Comparison of ENCODE assay signal across 8 cellular contexts in genomic region chr4:24979554-24979953, GRCh38. TPM values are rescaled to one million over a fixed set of nuclear protein-coding genes. Genes with fewer than 3 reads are reported as not detected.
DNase-seq lines count a peak whose midpoint lies in the region; ATAC-seq, FAIRE-seq and TF ChIP-seq lines count a peak whose summit lies in the region.

No MANE protein-coding gene starts in this region.

- H3K36me3 Mint-ChIP-seq in activated CD4-positive, alpha-beta memory T cell treated with anti-CD3 and anti-CD28 coated beads for 36 hours = no peaks in the 10 kb centered on the region

- no peaks in the 10 kb centered on the region for H3F3A ChIP-seq in PC-3 (ENCODE audit: low read length, unreplicated experiment)

- no peak overlapping the region for H3K9ac ChIP-seq in PC-3 (ENCODE audit: low read length)

- no peak for TF ChIP-seq EP300 in gastroesophageal sphincter (IDR thresholded peaks at IDR 0.05)

- no peak for TF ChIP-seq CTCF in PC-3 (conservative IDR thresholded peaks at IDR 0.05; ENCODE audit: low read depth, low read length)
- TF ChIP-seq CTCF in gastroesophageal sphincter (IDR thresholded peaks at IDR 0.05) = no peak

- no peaks in the 10 kb centered on the region for H3K9me3 ChIP-seq in PC-3 (ENCODE audit: low read length)
- no peaks in the 10 kb centered on the region for H3K9me3 ChIP-seq in gastroesophageal sphincter

- H2AFZ ChIP-seq in PC-3 (ENCODE audit: low read length) = no peak overlapping the region

- H3K4me2 ChIP-seq in PC-3 (ENCODE audit: low read length) = no peak overlapping the region

- no peak overlapping the region for H3K4me3 Mint-ChIP-seq in activated CD4-positive, alpha-beta memory T cell treated with anti-CD3 and anti-CD28 coated beads for 36 hours

- no TSS peak for BruUV-seq in PC-3 (replicated peaks; lab: Mats Ljungman, UMichigan)

- peak; percentile 20 for DNase-seq in EH (ENCODE audit: low read depth)
- peak; percentile 9 for DNase-seq in PC-3
- peak; percentile 45 for DNase-seq in putamen (ENCODE audit: low spot score)
- DNase-seq in activated CD4-positive, alpha-beta memory T cell treated with anti-CD3 and anti-CD28 coated beads for 36 hours = no peak
- DNase-seq in HTR-8/SVneo (ENCODE audit: insufficient read length, low spot score) = no peak

- no peaks in the 10 kb centered on the region for H3K9me2 ChIP-seq in PC-3 (replicated peaks; ENCODE audit: low read length)

- H3K9me3 Mint-ChIP-seq in activated CD4-positive, alpha-beta memory T cell treated with anti-CD3 and anti-CD28 coated beads for 36 hours = no peaks in the 10 kb centered on the region

- peaks cover 17% of the 10 kb centered on the region for H3K27me3 Mint-ChIP-seq in activated CD4-positive, alpha-beta memory T cell treated with anti-CD3 and anti-CD28 coated beads for 36 hours

- TF ChIP-seq POLR2A in gastroesophageal sphincter (IDR thresholded peaks at IDR 0.05) = no peak

- H3K27ac ChIP-seq in PC-3 (ENCODE audit: low read length) (no peak overlapping the region), gastroesophageal sphincter (peak overlapping the region; percentile 54 to 70 (median 66))

- no peaks in the 10 kb centered on the region for H4K20me1 ChIP-seq in PC-3 (ENCODE audit: low read length)

- H3K4me3 ChIP-seq in PC-3 (ENCODE audit: low read length) = no peak overlapping the region
- peak overlapping the region; percentile 22 to 34 for H3K4me3 ChIP-seq in gastroesophageal sphincter

- CTCF ChIA-PET in PC-3 (lab: Charles Lee) = interaction anchor here (1.3 kb wide), 1 partner anchor 165 kb away, joined by 8 read pairs; no protein-coding TSS in a partner anchor
- CTCF ChIA-PET in activated CD4-positive, alpha-beta memory T cell treated with anti-CD3 and anti-CD28 coated beads for 36 hours (lab: Charles Lee) = interaction anchor here (0.6 to 4.8 kb wide), 23 partner anchors 11 to 590 kb away, joined by 3 to 41 read pairs (median 4); partner anchors contain the start of genes SEPSECS and ZCCHC4

- H3K36me3 ChIP-seq in PC-3 (ENCODE audit: low read depth, low read length) (no peaks in the 10 kb centered on the region), gastroesophageal sphincter (no peaks in the 10 kb centered on the region)

- no peaks in the 10 kb centered on the region for H3K27me3 ChIP-seq in PC-3 (ENCODE audit: low read length)
- H3K27me3 ChIP-seq in gastroesophageal sphincter = no peaks in the 10 kb centered on the region

- H3K79me2 ChIP-seq in PC-3 (ENCODE audit: low read length) = no peaks in the 10 kb centered on the region

- intact Hi-C loops in PC-3 (cut with micrococcal nuclease) = loop anchor here (10.0 kb wide), 1 partner anchor 395 kb away; the partner anchor contains the start of gene DHX15
- intact Hi-C loops in activated CD4-positive, alpha-beta memory T cell treated with anti-CD3 and anti-CD28 coated beads for 36 hours (cut with micrococcal nuclease) = no loop called here

- WGBS in gastroesophageal sphincter (ENCODE audit: low coverage in 1 of 2), 2 donors = 78 to 84% methylated on average over 4 to 6 of the region's 7 CpGs

- H3K4me1 ChIP-seq in PC-3 (ENCODE audit: insufficient read depth, low read length) = peaks cover under 1% of the 10 kb centered on the region; the same call in 1 of the 2 replicates
- peaks cover 0 to 26% (median 0%) of the 10 kb centered on the region in 3 donors for H3K4me1 ChIP-seq in gastroesophageal sphincter

- ATAC-seq in PC-3 (no peak), gastroesophageal sphincter (peak; percentile 79), GM21381 (IDR thresholded peaks at IDR 0.05; ENCODE audit: unreplicated experiment) (no peak), HG03159 (IDR thresholded peaks at IDR 0.05; ENCODE audit: unreplicated experiment) (no peak)

- no peak overlapping the region for H3K27ac Mint-ChIP-seq in activated CD4-positive, alpha-beta memory T cell treated with anti-CD3 and anti-CD28 coated beads for 36 hours

- POLR2A ChIA-PET in PC-3 (lab: Charles Lee; ENCODE audit: unreplicated experiment) = no interaction called here
- POLR2A ChIA-PET in activated CD4-positive, alpha-beta memory T cell treated with anti-CD3 and anti-CD28 coated beads for 36 hours (lab: Charles Lee) = no interaction called here

- no peak for FAIRE-seq in HTR-8/SVneo (lab: Jason Lieb, UNC)

- peaks cover 5% of the 10 kb centered on the region for H3K4me1 Mint-ChIP-seq in activated CD4-positive, alpha-beta memory T cell treated with anti-CD3 and anti-CD28 coated beads for 36 hours (ENCODE audit: low read depth)

RNA-seq across cellular contexts. Expression of gene LGI2, which starts 51.2 kb away (rescaled TPM):
- 0.18 and 3.4 TPM in 2 replicates for total RNA-seq in PC-3 (2014; rRNA removed)
- 10 to 100 TPM in 3 of 4 donors, 1 to 10 TPM in 1; 3.2 to 23.0 (median 11.9) TPM for total RNA-seq in gastroesophageal sphincter
- not detected for total RNA-seq in activated CD4-positive, alpha-beta memory T cell treated with anti-CD3 and anti-CD28 coated beads for 36 hours

Comparison
In these comparisons a context has a peak if more than half of its experiments do, and no peak if none do; other contexts are left out.
1. DNase-seq: peak in EH (single experiment), PC-3 (single experiment) and putamen (single experiment); none in activated CD4-positive, alpha-beta memory T cell treated with anti-CD3 and anti-CD28 coated beads for 36 hours (single experiment) and HTR-8/SVneo (single experiment).